In the genomic region with DNA sequence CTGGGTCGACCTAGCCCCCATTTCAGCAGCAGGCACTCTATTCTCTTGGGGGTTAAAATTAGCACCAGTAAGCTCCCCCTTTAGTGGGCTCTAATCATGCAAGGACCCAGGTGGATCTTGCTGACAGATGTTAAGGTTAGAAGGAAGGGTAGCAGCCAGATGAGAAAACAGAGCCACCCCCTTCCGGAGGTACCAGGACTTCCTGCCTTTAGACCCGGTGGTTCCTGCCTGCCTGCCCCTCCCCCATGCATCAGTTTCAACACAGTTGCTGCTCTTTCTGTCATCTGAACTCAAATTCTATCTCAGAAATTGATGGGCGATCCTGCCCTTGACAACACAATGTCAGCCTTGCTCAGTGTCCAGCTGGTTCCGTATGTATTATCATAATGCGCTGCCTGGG, we compare ENCODE assay signal across 8 cellular contexts.
DNase-seq lines count a peak whose midpoint lies in the region; ATAC-seq and TF ChIP-seq lines count a peak whose summit lies in the region.

No MANE protein-coding gene starts in this region.

- TF ChIP-seq POLR2A in body of pancreas (IDR thresholded peaks at IDR 0.05): no peak

- peak overlapping the region; percentile 61 for H3K4me3 Mint-ChIP-seq in CD8-positive, alpha-beta T cell
- H3K4me3 Mint-ChIP-seq in activated naive CD8-positive, alpha-beta T cell: peak overlapping the region; percentile 61

- H3K27me3 Mint-ChIP-seq in CD8-positive, alpha-beta T cell (ENCODE audit: low read depth): no peaks in the 10 kb centered on the region
- H3K27me3 Mint-ChIP-seq in activated naive CD8-positive, alpha-beta T cell: no peaks in the 10 kb centered on the region

- intact Hi-C loops in CD8-positive, alpha-beta T cell (cut with DNase I, micrococcal nuclease): no loop called here
- intact Hi-C loops in PC-3 (cut with micrococcal nuclease): no loop called here
- intact Hi-C loops in body of pancreas (cut with DNase I): no loop called here

- no peak for TF ChIP-seq CTCF in CD8-positive, alpha-beta T cell (IDR thresholded peaks at IDR 0.05)
- TF ChIP-seq CTCF in PC-3 (conservative IDR thresholded peaks at IDR 0.05; ENCODE audit: low read depth, low read length): no peak
- no peak for TF ChIP-seq CTCF in body of pancreas (IDR thresholded peaks at IDR 0.05)

- H3K27me3 ChIP-seq in CD8-positive, alpha-beta T cell (ENCODE audit: insufficient read depth, low read length): no peaks in the 10 kb centered on the region
- no peaks in the 10 kb centered on the region for H3K27me3 ChIP-seq in PC-3 (ENCODE audit: low read length)
- no peaks in the 10 kb centered on the region for H3K27me3 ChIP-seq in body of pancreas

- no peaks in the 10 kb centered on the region for H3K36me3 ChIP-seq in CD8-positive, alpha-beta T cell (ENCODE audit: insufficient read depth, low read length)
- H3K36me3 ChIP-seq in PC-3 (ENCODE audit: low read depth, low read length) (no peaks in the 10 kb centered on the region), body of pancreas (replicated peaks in 1 of 2; ENCODE audit: insufficient read depth in 1 of 2, low read depth in 2 of 2) (no peaks in the 10 kb centered on the region)

- BruUV-seq in PC-3 (replicated peaks; lab: Mats Ljungman, UMichigan): no TSS peak

- CTCF ChIA-PET in CD8-positive, alpha-beta T cell (lab: Charles Lee): interaction anchor here (1.1 to 2.1 kb wide), 3 partner anchors 8 to 320 kb away, joined by 3 to 7 read pairs (median 3); no protein-coding TSS in a partner anchor
- CTCF ChIA-PET in PC-3 (lab: Charles Lee): no interaction called here

- peak; percentile 18 to 79 (median 32) for DNase-seq in CD8-positive, alpha-beta T cell
- DNase-seq in NOMO-1 treated with dmso at 0.1 percent for 144 hours (lab: John Stamatoyannopoulos, UW; ENCODE audit: unreplicated experiment) (peak; percentile 50), PC-3 (no peak), body of pancreas (no peak), NCI-H510A (lab: John Stamatoyannopoulos, UW) (no peak)
- peak; percentile 1 for DNase-seq in stimulated activated CD8-positive, alpha-beta memory T cell treated with anti-CD3 and anti-CD28 coated beads, Interleukin-15, amount 100 ng/mL, for 24 hours (ENCODE audit: low read depth)

- H3K4me3 ChIP-seq in CD8-positive, alpha-beta T cell (ENCODE audit: low read depth, low read length): peak overlapping the region; percentile 11
- H3K4me3 ChIP-seq in PC-3 (ENCODE audit: low read length): no peak overlapping the region
- H3K4me3 ChIP-seq in body of pancreas: no peak overlapping the region

- no peaks in the 10 kb centered on the region for H3K9me3 ChIP-seq in CD8-positive, alpha-beta T cell (ENCODE audit: low read length)
- no peaks in the 10 kb centered on the region for H3K9me3 ChIP-seq in PC-3 (ENCODE audit: low read length)
- no peaks in the 10 kb centered on the region for H3K9me3 ChIP-seq in body of pancreas

- H3F3A ChIP-seq in PC-3 (ENCODE audit: low read length, unreplicated experiment): no peaks in the 10 kb centered on the region

- H3K9me3 Mint-ChIP-seq in CD8-positive, alpha-beta T cell: peaks cover 2% of the 10 kb centered on the region
- H3K9me3 Mint-ChIP-seq in activated naive CD8-positive, alpha-beta T cell (ENCODE audit: low read depth): peaks cover 5% of the 10 kb centered on the region

- H3K36me3 Mint-ChIP-seq in CD8-positive, alpha-beta T cell: no peaks in the 10 kb centered on the region
- peaks cover 2% of the 10 kb centered on the region for H3K36me3 Mint-ChIP-seq in activated naive CD8-positive, alpha-beta T cell

- peaks cover 22% of the 10 kb centered on the region for H3K4me1 ChIP-seq in CD8-positive, alpha-beta T cell (ENCODE audit: insufficient read depth, low read length)
- peaks cover 11% of the 10 kb centered on the region; the same call in 1 of the 2 replicates for H3K4me1 ChIP-seq in PC-3 (ENCODE audit: insufficient read depth, low read length)
- H3K4me1 ChIP-seq in body of pancreas: peaks cover 3% of the 10 kb centered on the region

- H3K4me2 ChIP-seq in PC-3 (ENCODE audit: low read length): no peak overlapping the region

- no peaks in the 10 kb centered on the region for H3K79me2 ChIP-seq in PC-3 (ENCODE audit: low read length)

- H3K9ac ChIP-seq in PC-3 (ENCODE audit: low read length): no peak overlapping the region

- H2AFZ ChIP-seq in PC-3 (ENCODE audit: low read length): no peak overlapping the region

- peaks cover 43% of the 10 kb centered on the region for H3K4me1 Mint-ChIP-seq in CD8-positive, alpha-beta T cell (ENCODE audit: low read depth)
- peaks cover 32% of the 10 kb centered on the region for H3K4me1 Mint-ChIP-seq in activated naive CD8-positive, alpha-beta T cell (ENCODE audit: low read depth)

- H3K27ac Mint-ChIP-seq in CD8-positive, alpha-beta T cell: peak overlapping the region; percentile 61
- peak overlapping the region; percentile 79 for H3K27ac Mint-ChIP-seq in activated naive CD8-positive, alpha-beta T cell

- no peaks in the 10 kb centered on the region for H3K9me2 ChIP-seq in PC-3 (replicated peaks; ENCODE audit: low read length)

- 43 to 60% methylated on average over 6 of the region's 6 CpGs for WGBS in body of pancreas, 2 donors

- H3K27ac ChIP-seq in CD8-positive, alpha-beta T cell (ENCODE audit: low read depth, low read length): no peak overlapping the region
- no peak overlapping the region for H3K27ac ChIP-seq in PC-3 (ENCODE audit: low read length)
- H3K27ac ChIP-seq in body of pancreas: no peak overlapping the region

- POLR2A ChIA-PET in CD8-positive, alpha-beta T cell (lab: Charles Lee): no interaction called here
- POLR2A ChIA-PET in PC-3 (lab: Charles Lee; ENCODE audit: unreplicated experiment): interaction anchor here (0.6 kb wide), 1 partner anchor 66 kb away, joined by 3 read pairs; no protein-coding TSS in a partner anchor

- peak; percentile 87 for ATAC-seq in CD8-positive, alpha-beta T cell
- ATAC-seq in GM21528 (IDR thresholded peaks at IDR 0.05; ENCODE audit: low FRiP score, unreplicated experiment) (peak; percentile 80), PC-3 (no peak), body of pancreas (no peak)

- no peaks in the 10 kb centered on the region for H4K20me1 ChIP-seq in PC-3 (ENCODE audit: low read length)

Comparison
In these comparisons a context has a peak if more than half of its experiments do, and no peak if none do; other contexts are left out.
1. ATAC-seq: peak in CD8-positive, alpha-beta T cell (single experiment) and GM21528 (single experiment); none in PC-3 (single experiment) and body of pancreas (single experiment).
2. DNase-seq: peak in CD8-positive, alpha-beta T cell (7 of 7), NOMO-1 treated with dmso at 0.1 percent for 144 hours (single experiment) and stimulated activated CD8-positive, alpha-beta memory T cell treated with anti-CD3 and anti-CD28 coated beads, Interleukin-15, amount 100 ng/mL, for 24 hours (single experiment); none in PC-3 (single experiment), body of pancreas (0 of 4) and NCI-H510A (single experiment).